In the genomic region with DNA sequence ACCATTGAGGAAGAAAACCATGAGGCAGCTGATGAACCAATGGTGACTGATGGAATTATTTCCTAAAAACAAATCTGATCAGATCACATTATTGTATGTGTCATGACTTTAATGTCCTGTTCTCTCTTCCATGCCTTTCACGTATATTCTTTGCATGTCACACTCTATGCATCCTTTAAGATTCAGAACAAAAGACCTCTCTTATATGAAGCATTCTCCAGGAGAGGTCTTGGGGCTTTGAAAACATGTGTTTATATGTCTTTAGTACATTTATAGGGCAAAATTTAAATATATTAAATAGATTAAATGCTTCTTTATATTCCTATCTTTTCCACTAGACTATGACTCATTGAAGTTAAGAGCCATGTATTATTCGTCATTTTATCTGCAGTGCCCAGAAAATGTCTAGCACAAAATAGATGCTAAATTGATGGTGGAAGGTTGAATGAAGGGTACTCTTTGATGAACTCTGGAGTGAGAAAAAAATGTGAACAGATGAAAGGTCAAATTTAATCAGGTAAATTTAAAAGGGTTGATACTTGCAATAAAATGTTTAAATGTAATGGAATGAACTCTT, we compare ENCODE assay signal across 24 cellular contexts.
"Had no signal": no experiment of that assay in that cellular context is flagged by ENCODE, and none has a peak within 500 bp of the region (broad histone marks: within the 10 kb centered on the region; RNA-seq: fewer than 3 reads in every experiment).

No MANE protein-coding gene starts in this region.

- H3K27ac Mint-ChIP-seq: natural killer cell treated with Interleukin-12 subunit alpha and Interleukin-12 subunit beta and Interleukin-15 and Interleukin-18, amount 100 ng/mL, for 72 hours; nephron progenitor cell; progenitor cell of endocrine pancreas; stimulated activated effector memory CD8-positive, alpha-beta T cell treated with anti-CD3 and anti-CD28 coated beads, Interleukin-12 subunit alpha, Interleukin-12 subunit beta, amount 100 ng/mL, for 72 hours; stimulated activated naive B cell treated with anti-CD40 and anti-IgM and Interleukin-4, amounts not matched to agents 10 μg/mL and 1 μg/mL and 100 μg/mL, for 72 hours; stimulated activated naive CD8-positive, alpha-beta T cell treated with anti-CD3 and anti-CD28 coated beads, Interleukin-15, Interleukin-2, amounts not matched to agents 100 ng/mL and 50 ng/mL, for 24 hours had no signal

- H3K9me3 Mint-ChIP-seq: stimulated activated effector memory CD8-positive, alpha-beta T cell treated with anti-CD3 and anti-CD28 coated beads, Interleukin-12 subunit alpha, Interleukin-12 subunit beta, amount 100 ng/mL, for 72 hours; stimulated activated naive B cell treated with anti-CD40 and anti-IgM and Interleukin-4, amounts not matched to agents 10 μg/mL and 1 μg/mL and 100 μg/mL, for 72 hours had no signal

- H3K4me1 Mint-ChIP-seq: nephron progenitor cell; stimulated activated effector memory CD8-positive, alpha-beta T cell treated with anti-CD3 and anti-CD28 coated beads, Interleukin-12 subunit alpha, Interleukin-12 subunit beta, amount 100 ng/mL, for 72 hours; stimulated activated naive B cell treated with anti-CD40 and anti-IgM and Interleukin-4, amounts not matched to agents 10 μg/mL and 1 μg/mL and 100 μg/mL, for 72 hours had no signal

- H3K36me3 Mint-ChIP-seq: natural killer cell treated with Interleukin-12 subunit alpha and Interleukin-12 subunit beta and Interleukin-15 and Interleukin-18, amount 100 ng/mL, for 72 hours; stimulated activated effector memory CD8-positive, alpha-beta T cell treated with anti-CD3 and anti-CD28 coated beads, Interleukin-12 subunit alpha, Interleukin-12 subunit beta, amount 100 ng/mL, for 72 hours; stimulated activated naive B cell treated with anti-CD40 and anti-IgM and Interleukin-4, amounts not matched to agents 10 μg/mL and 1 μg/mL and 100 μg/mL, for 72 hours had no signal

- DNase-seq: nephron progenitor cell; nucleus accumbens; pancreas; posterior cingulate gyrus; psoas muscle; right cardiac atrium; right lobe of liver; sigmoid colon; small intestine; stimulated activated CD4-positive, alpha-beta T cell treated with anti-CD3 and anti-CD28 coated beads, Interleukin-15, amount 100 ng/mL, for 24 hours; stimulated activated CD4-positive, alpha-beta T cell treated with anti-CD3 and anti-CD28 coated beads, Interleukin-2, amount 100 ng/mL, for 24 hours; stimulated activated CD4-positive, alpha-beta T cell treated with anti-CD3 and anti-CD28 coated beads, Interleukin-2, amount 100 ng/mL, for 48 hours; stimulated activated CD4-positive, alpha-beta T cell treated with anti-CD3 and anti-CD28 coated beads, Interleukin-4, amount 100 ng/mL, for 24 hours; stimulated activated naive B cell treated with anti-CD40 and anti-IgM and Interleukin-4, amounts not matched to agents 10 μg/mL and 1 μg/mL and 100 μg/mL, for 72 hours; stimulated activated naive CD4-positive, alpha-beta T cell treated with Interleukin-2 at 50 U/mL for 16 hours; stomach; thyroid gland; trophoblast cell; upper lobe of left lung had no signal

- ATAC-seq: natural killer cell treated with Interleukin-12 subunit alpha and Interleukin-12 subunit beta and Interleukin-15 and Interleukin-18, amount 100 ng/mL, for 72 hours; pancreas; psoas muscle; right cardiac atrium; right lobe of liver; stimulated activated effector memory CD8-positive, alpha-beta T cell treated with anti-CD3 and anti-CD28 coated beads, Interleukin-12 subunit alpha, Interleukin-12 subunit beta, amount 100 ng/mL, for 72 hours; stimulated activated naive B cell treated with anti-CD40 and anti-IgM and Interleukin-4, amounts not matched to agents 10 μg/mL and 1 μg/mL and 100 μg/mL, for 72 hours had no signal

- H3K4me3 Mint-ChIP-seq: natural killer cell treated with Interleukin-12 subunit alpha and Interleukin-12 subunit beta and Interleukin-15 and Interleukin-18, amount 100 ng/mL, for 72 hours; nephron progenitor cell; neural crest cell; stimulated activated effector memory CD8-positive, alpha-beta T cell treated with anti-CD3 and anti-CD28 coated beads, Interleukin-12 subunit alpha, Interleukin-12 subunit beta, amount 100 ng/mL, for 72 hours; stimulated activated naive B cell treated with anti-CD40 and anti-IgM and Interleukin-4, amounts not matched to agents 10 μg/mL and 1 μg/mL and 100 μg/mL, for 72 hours; stimulated activated naive CD8-positive, alpha-beta T cell treated with anti-CD3 and anti-CD28 coated beads, Interleukin-15, Interleukin-2, amounts not matched to agents 100 ng/mL and 50 ng/mL, for 24 hours had no signal
